In genomic region chr11:86934933-86935579, GRCh38 we compare ENCODE assay signal across 19 cellular contexts.
"Had no signal": no experiment of that assay in that cellular context is flagged by ENCODE, and none has a peak within 500 bp of the region (broad histone marks: within the 10 kb centered on the region; RNA-seq: fewer than 3 reads in every experiment).

No MANE protein-coding gene starts in this region.

- DNase-seq: activated CD4-positive, alpha-beta memory T cell treated with anti-CD3 and anti-CD28 coated beads for 36 hours; activated gamma-delta T cell; activated naive CD8-positive, alpha-beta T cell treated with anti-CD3 and anti-CD28 coated beads for 36 hours; activated T-cell treated with anti-CD3 and anti-CD28 coated beads, Interleukin-2, amount 50 U/mL, for 48 hours; aorta; caudate nucleus; cortex of kidney; effector memory CD4-positive, alpha-beta T cell; kidney glomerular epithelial cell; lower lobe of right lung; naive B cell; posterior cingulate gyrus; right cardiac atrium; SW 1271; trophoblast cell had no signal

- H3K27ac Mint-ChIP-seq: activated CD4-positive, alpha-beta memory T cell treated with anti-CD3 and anti-CD28 coated beads for 36 hours; activated naive CD8-positive, alpha-beta T cell treated with anti-CD3 and anti-CD28 coated beads for 36 hours; stimulated activated effector memory CD8-positive, alpha-beta T cell treated with anti-CD3 and anti-CD28 coated beads, Interleukin-12 subunit alpha, Interleukin-12 subunit beta, amount 100 ng/mL, for 72 hours had no signal

- H3K4me3 ChIP-seq: lower lobe of right lung, smooth muscle cell had no signal

- H3K27ac ChIP-seq: epithelial cell of prostate, lower lobe of right lung, neutrophil had no signal

- H3K27me3 ChIP-seq: neutrophil had no signal

- H3K36me3 ChIP-seq: lower lobe of right lung, neutrophil had no signal

- H3K4me3 Mint-ChIP-seq: activated CD4-positive, alpha-beta memory T cell treated with anti-CD3 and anti-CD28 coated beads for 36 hours; activated naive CD8-positive, alpha-beta T cell treated with anti-CD3 and anti-CD28 coated beads for 36 hours; naive B cell; stimulated activated effector memory CD8-positive, alpha-beta T cell treated with anti-CD3 and anti-CD28 coated beads, Interleukin-12 subunit alpha, Interleukin-12 subunit beta, amount 100 ng/mL, for 72 hours had no signal

- H3K9me3 Mint-ChIP-seq: activated CD4-positive, alpha-beta memory T cell treated with anti-CD3 and anti-CD28 coated beads for 36 hours; activated naive CD8-positive, alpha-beta T cell treated with anti-CD3 and anti-CD28 coated beads for 36 hours; naive B cell; stimulated activated effector memory CD8-positive, alpha-beta T cell treated with anti-CD3 and anti-CD28 coated beads, Interleukin-12 subunit alpha, Interleukin-12 subunit beta, amount 100 ng/mL, for 72 hours had no signal

- H3K36me3 Mint-ChIP-seq: activated CD4-positive, alpha-beta memory T cell treated with anti-CD3 and anti-CD28 coated beads for 36 hours; activated naive CD8-positive, alpha-beta T cell treated with anti-CD3 and anti-CD28 coated beads for 36 hours; naive B cell; stimulated activated effector memory CD8-positive, alpha-beta T cell treated with anti-CD3 and anti-CD28 coated beads, Interleukin-12 subunit alpha, Interleukin-12 subunit beta, amount 100 ng/mL, for 72 hours had no signal

- H3K4me1 Mint-ChIP-seq: naive B cell had no signal
